ENCODE assay signal across 16 cellular contexts in the genomic region with DNA sequence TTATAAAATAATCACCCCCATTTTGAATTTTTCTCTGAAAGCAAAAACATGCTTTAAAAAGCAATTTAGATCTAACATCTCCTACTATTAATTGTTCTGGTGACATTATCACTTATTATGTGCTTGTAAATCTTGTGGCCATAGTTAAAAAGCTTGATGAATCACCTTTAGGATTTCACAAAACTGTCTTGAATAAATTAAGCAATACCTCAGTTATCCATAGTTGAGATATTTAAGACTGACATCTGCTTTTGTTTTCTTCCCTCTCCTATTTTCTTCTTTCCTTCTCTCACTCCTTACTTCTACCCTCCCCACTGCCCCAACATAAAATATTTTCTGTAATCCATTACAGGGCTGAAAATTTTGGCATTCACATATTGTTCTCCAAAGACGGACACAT.
DNase-seq lines count a peak whose midpoint lies in the region; ATAC-seq and TF ChIP-seq lines count a peak whose summit lies in the region.
"Had no signal": no experiment of that assay in that cellular context is flagged by ENCODE, and none has a peak within 500 bp of the region (broad histone marks: within the 10 kb centered on the region; RNA-seq: fewer than 3 reads in every experiment).

No MANE protein-coding gene starts in this region.

- no peak overlapping the region; a peak in 1 of 22 replicates for H3K9ac ChIP-seq in BLaER1 treated with 17β-estradiol and CSF1 and Interleukin-3, amounts not matched to agents 10 nM and 100 nM
- H3K9ac ChIP-seq: parathyroid adenoma had no signal

- H3K4me2 ChIP-seq in BLaER1 treated with 17β-estradiol and CSF1 and Interleukin-3, amounts not matched to agents 10 nM and 100 nM, result peak overlapping the region; percentile 71 to 94 (median 88); a peak in 16 of 22 replicates

- TF ChIP-seq POLR2A in transverse colon (IDR thresholded peaks at IDR 0.05), result no peak

- DNase-seq in M059J (ENCODE audit: low read depth), result peak; percentile 17
- no peak for DNase-seq in central memory CD8-positive, alpha-beta T cell (ENCODE audit: low spot score in 2 of 2)
- no peak for DNase-seq in natural killer cell treated with Interleukin-12 subunit alpha and Interleukin-12 subunit beta and Interleukin-15 and Interleukin-18, amount 100 ng/mL, for 72 hours (ENCODE audit: low spot score)
- DNase-seq in transverse colon, result no peak
- DNase-seq in HAP-1 (ENCODE audit: low spot score in 2 of 2), result no peak
- no peak for DNase-seq in stimulated activated CD8-positive, alpha-beta memory T cell treated with anti-CD3 and anti-CD28 coated beads, Interleukin-4, amount 100 ng/mL, for 48 hours
- DNase-seq in AG08395 (ENCODE audit: low spot score), result no peak
- DNase-seq: activated CD4-positive, alpha-beta T cell treated with anti-CD3 and anti-CD28 coated beads, Interleukin-2, amount 50 U/mL, for 1 hour; activated naive CD8-positive, alpha-beta T cell treated with anti-CD3 and anti-CD28 coated beads, Interleukin-2, amount 10 ng/mL, durations not matched to agents 7 days and 5 days; KBM-7; NCI-H1436 treated with DMSO at 0.1 percent for 48 hours; stimulated activated CD4-positive, alpha-beta T cell treated with anti-CD3 and anti-CD28 coated beads, Interleukin-12 subunit alpha, Interleukin-12 subunit beta, amount 100 ng/mL, for 4 hours had no signal

- H4K20me1 ChIP-seq in BLaER1 treated with 17β-estradiol and CSF1 and Interleukin-3, amounts not matched to agents 10 nM and 100 nM, result no peaks in the 10 kb centered on the region

- H3K9me3 Mint-ChIP-seq in central memory CD8-positive, alpha-beta T cell, result no peaks in the 10 kb centered on the region
- no peaks in the 10 kb centered on the region for H3K9me3 Mint-ChIP-seq in natural killer cell treated with Interleukin-12 subunit alpha and Interleukin-12 subunit beta and Interleukin-15 and Interleukin-18, amount 100 ng/mL, for 72 hours
- H3K9me3 Mint-ChIP-seq: activated naive CD8-positive, alpha-beta T cell treated with anti-CD3 and anti-CD28 coated beads, Interleukin-2, amount 10 ng/mL, durations not matched to agents 7 days and 5 days; stimulated activated naive CD8-positive, alpha-beta T cell treated with anti-CD3 and anti-CD28 coated beads, Interleukin-15, Interleukin-2, amounts not matched to agents 100 ng/mL and 50 ng/mL, for 24 hours had no signal

- H3K27ac Mint-ChIP-seq in central memory CD8-positive, alpha-beta T cell (ENCODE audit: low read depth), result no peak overlapping the region
- no peak overlapping the region for H3K27ac Mint-ChIP-seq in natural killer cell treated with Interleukin-12 subunit alpha and Interleukin-12 subunit beta and Interleukin-15 and Interleukin-18, amount 100 ng/mL, for 72 hours
- H3K27ac Mint-ChIP-seq: activated naive CD8-positive, alpha-beta T cell treated with anti-CD3 and anti-CD28 coated beads, Interleukin-2, amount 10 ng/mL, durations not matched to agents 7 days and 5 days had no signal

- H3K27ac ChIP-seq in BLaER1 treated with 17β-estradiol and CSF1 and Interleukin-3, amounts not matched to agents 10 nM and 100 nM, result peak overlapping the region in 5 of 11 experiments; percentile 23 to 96 (median 95); a peak in 9 of 22 replicates
- no peak overlapping the region for H3K27ac ChIP-seq in transverse colon
- H3K27ac ChIP-seq: parathyroid adenoma, SK-N-MC had no signal

- H3K36me3 ChIP-seq in BLaER1 treated with 17β-estradiol and CSF1 and Interleukin-3, amounts not matched to agents 10 nM and 100 nM, result peaks cover 0 to 6% (median 0%) of the 10 kb centered on the region in 11 experiments; a peak in 1 of 22 replicates
- H3K36me3 ChIP-seq in transverse colon (no peaks in the 10 kb centered on the region), HAP-1 (replicated peaks) (no peaks in the 10 kb centered on the region)

- in situ Hi-C loops in transverse colon (cut with MboI; ENCODE audit: low pct_ligation_motif_present in 1 of 4, low pct_unique_long_range_greater_than_20kb in 1 of 4, low sequenced_read_pairs in 3 of 4) (loop anchor here in 3 of 4 donors (10.0 to 25.0 kb wide), 3 partner anchors 276 to 429 kb away; no protein-coding TSS in a partner anchor), HAP-1 (cut with MboI; ENCODE audit: low sequenced_read_pairs) (loop anchor here (10.0 to 25.0 kb wide), 2 partner anchors 276 to 629 kb away; a partner anchor contains a TSS)

- H3K4me3 ChIP-seq in BLaER1 treated with 17β-estradiol and CSF1 and Interleukin-3, amounts not matched to agents 10 nM and 100 nM, result no peak overlapping the region
- H3K4me3 ChIP-seq in transverse colon (no peak overlapping the region), HAP-1 (no peak overlapping the region)
- H3K4me3 ChIP-seq: SK-N-MC had no signal

- H3K27me3 Mint-ChIP-seq in central memory CD8-positive, alpha-beta T cell, result peaks cover 12% of the 10 kb centered on the region
- peaks cover 0 to 11% of the 10 kb centered on the region in 2 donors for H3K27me3 Mint-ChIP-seq in natural killer cell treated with Interleukin-12 subunit alpha and Interleukin-12 subunit beta and Interleukin-15 and Interleukin-18, amount 100 ng/mL, for 72 hours

- WGBS in transverse colon (ENCODE audit: low coverage in 1 of 2), 2 donors, result 77 to 83% methylated on average over 1 of the region's 1 CpG

- no peak for TF ChIP-seq EP300 in transverse colon (IDR thresholded peaks at IDR 0.05; ENCODE audit: low read depth)

- no peak for ATAC-seq in central memory CD8-positive, alpha-beta T cell (replicated peaks; ENCODE audit: extremely low read depth, poor library complexity, severe bottlenecking)
- ATAC-seq in natural killer cell treated with Interleukin-12 subunit alpha and Interleukin-12 subunit beta and Interleukin-15 and Interleukin-18, amount 100 ng/mL, for 72 hours, result no peak

- intact Hi-C loops in transverse colon (cut with DNase I; ENCODE audit: low total_unique reads), result loop anchor here (5.0 kb wide), 1 partner anchor 274 kb away; no protein-coding TSS in a partner anchor

- peak overlapping the region; percentile 31 for H3K4me3 Mint-ChIP-seq in central memory CD8-positive, alpha-beta T cell
- H3K4me3 Mint-ChIP-seq in natural killer cell treated with Interleukin-12 subunit alpha and Interleukin-12 subunit beta and Interleukin-15 and Interleukin-18, amount 100 ng/mL, for 72 hours, result peak overlapping the region; percentile 70

- no peaks in the 10 kb centered on the region for H3K27me3 ChIP-seq in BLaER1 treated with 17β-estradiol and CSF1 and Interleukin-3, amounts not matched to agents 10 nM and 100 nM
- H3K27me3 ChIP-seq in transverse colon (no peaks in the 10 kb centered on the region), HAP-1 (ENCODE audit: low read depth) (no peaks in the 10 kb centered on the region)

- H3K9me3 ChIP-seq in BLaER1 treated with 17β-estradiol and CSF1 and Interleukin-3, amounts not matched to agents 10 nM and 100 nM (replicated peaks in 1 of 11), result peaks cover 0 to 9% (median 0%) of the 10 kb centered on the region in 11 experiments; a peak in 3 of 22 replicates
- H3K9me3 ChIP-seq in transverse colon (no peaks in the 10 kb centered on the region), HAP-1 (no peaks in the 10 kb centered on the region; the same call in 1 of the 2 replicates)

- H3K4me1 Mint-ChIP-seq in central memory CD8-positive, alpha-beta T cell, result peaks cover 15% of the 10 kb centered on the region
- peaks cover 8 to 14% of the 10 kb centered on the region in 2 donors for H3K4me1 Mint-ChIP-seq in natural killer cell treated with Interleukin-12 subunit alpha and Interleukin-12 subunit beta and Interleukin-15 and Interleukin-18, amount 100 ng/mL, for 72 hours (ENCODE audit: low read depth in 2 of 2)

- peaks cover 4% of the 10 kb centered on the region for H3K36me3 Mint-ChIP-seq in central memory CD8-positive, alpha-beta T cell (ENCODE audit: insufficient read depth)
- no peaks in the 10 kb centered on the region for H3K36me3 Mint-ChIP-seq in natural killer cell treated with Interleukin-12 subunit alpha and Interleukin-12 subunit beta and Interleukin-15 and Interleukin-18, amount 100 ng/mL, for 72 hours
- H3K36me3 Mint-ChIP-seq: activated naive CD8-positive, alpha-beta T cell treated with anti-CD3 and anti-CD28 coated beads, Interleukin-2, amount 10 ng/mL, durations not matched to agents 7 days and 5 days had no signal

- TF ChIP-seq CTCF in transverse colon (IDR thresholded peaks at IDR 0.05), result no peak

- H3K4me1 ChIP-seq in BLaER1 treated with 17β-estradiol and CSF1 and Interleukin-3, amounts not matched to agents 10 nM and 100 nM, result peaks cover 35 to 74% (median 50%) of the 10 kb centered on the region in 10 experiments
- H3K4me1 ChIP-seq in transverse colon (peaks cover 0 to 11% (median 7%) of the 10 kb centered on the region in 4 donors), HAP-1 (peaks cover 16% of the 10 kb centered on the region)
- H3K4me1 ChIP-seq: parathyroid adenoma had no signal
